Comparison of ENCODE assay signal across 11 cellular contexts in the genomic region with DNA sequence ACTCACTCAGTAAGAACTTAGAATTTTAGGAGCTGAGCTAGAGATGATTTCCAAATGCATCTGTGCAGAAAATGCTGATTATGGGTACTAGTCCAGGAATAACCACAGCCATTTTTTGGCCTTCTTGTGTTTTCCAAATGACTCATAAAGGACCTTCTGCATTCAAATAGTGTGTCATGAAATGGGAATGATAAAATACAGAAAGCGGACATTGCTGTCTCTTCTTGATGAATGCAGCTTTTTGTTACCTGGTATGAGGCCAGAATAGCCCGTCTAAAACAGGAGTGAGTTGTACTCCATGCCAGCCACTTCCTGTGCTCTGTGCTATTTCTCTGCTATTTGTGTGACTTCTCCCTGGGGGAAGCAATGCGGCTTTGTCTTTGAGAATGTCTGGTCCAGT. TPM values are rescaled to one million over a fixed set of nuclear protein-coding genes. Genes with fewer than 3 reads are reported as not detected.
A peak's percentile ranks its signal among the peaks of the same experiment; 100 is the strongest.
DNase-seq lines count a peak whose midpoint lies in the region; TF ChIP-seq lines count a peak whose summit lies in the region.
"Had no signal": no experiment of that assay in that cellular context is flagged by ENCODE, and none has a peak within 500 bp of the region (broad histone marks: within the 10 kb centered on the region; RNA-seq: fewer than 3 reads in every experiment).

No MANE protein-coding gene starts in this region.

- DNase-seq in EL (peak; percentile 91), PC-9 (peak; percentile 26 to 71), dermis microvascular lymphatic vessel endothelial cell (ENCODE audit: low read depth in 2 of 2) (peak; percentile 25 to 78), pons (ENCODE audit: low spot score) (peak; percentile 5), KG1 (lab: John Stamatoyannopoulos, UW) (no peak), NOMO-1 (lab: John Stamatoyannopoulos, UW; ENCODE audit: unreplicated experiment in 2 of 2) (no peak), left ventricle myocardium inferior (no peak), DMS 273 (lab: John Stamatoyannopoulos, UW; ENCODE audit: unreplicated experiment) (no peak)
- DNase-seq: NCI-H187 had no signal

- no peak overlapping the region for H3K4me2 ChIP-seq in PC-9

- no peaks in the 10 kb centered on the region for H4K20me1 ChIP-seq in PC-9 (ENCODE audit: insufficient read depth)

- H3K36me3 ChIP-seq in PC-9 (ENCODE audit: low read depth) (no peaks in the 10 kb centered on the region), left ventricle myocardium inferior (no peaks in the 10 kb centered on the region)

- CTCF ChIA-PET in PC-9 (lab: Charles Lee), result no interaction called here

- H3K27ac ChIP-seq in PC-9 (no peak overlapping the region), left ventricle myocardium inferior (replicated peaks) (no peak overlapping the region)
- H3K27ac ChIP-seq: VCaP had no signal

- no peaks in the 10 kb centered on the region for H3K79me2 ChIP-seq in PC-9 (ENCODE audit: low read depth)

- intact Hi-C loops in PC-9 (cut with micrococcal nuclease; ENCODE audit: unreplicated experiment), result loop anchor here (2.0 to 10.0 kb wide), 3 partner anchors 21 to 289 kb away; partner anchors contain the start of genes FRMD5 and GOLM2
- intact Hi-C loops in left ventricle myocardium inferior (cut with micrococcal nuclease), result no loop called here

- H3K9me2 ChIP-seq in PC-9 (ENCODE audit: insufficient read depth), result no peaks in the 10 kb centered on the region

- BruUV-seq in PC-9 (replicated peaks; lab: Mats Ljungman, UMichigan), result no TSS peak

- H3K4me3 ChIP-seq in PC-9, result no peak overlapping the region
- H3K4me3 ChIP-seq in left ventricle myocardium inferior, result no peak overlapping the region

- 0 out of 2 replicates have a peak, but pooled peaks cover 4% of the 10 kb centered on the region for H3K4me1 ChIP-seq in PC-9 (replicated peaks; ENCODE audit: insufficient read depth)
- no peaks in the 10 kb centered on the region for H3K4me1 ChIP-seq in left ventricle myocardium inferior

- no peak for TF ChIP-seq CTCF in PC-9 (conservative IDR thresholded peaks at IDR 0.05)
- TF ChIP-seq CTCF in left ventricle myocardium inferior (IDR thresholded peaks at IDR 0.05; ENCODE audit: borderline replicate concordance), result no peak

- peaks cover 5% of the 10 kb centered on the region for H3F3A ChIP-seq in PC-9 (ENCODE audit: insufficient read depth, low read depth)

- H2AFZ ChIP-seq in PC-9, result no peak overlapping the region

- H3K9me3 ChIP-seq in PC-9 (ENCODE audit: insufficient read depth, low read depth) (no peaks in the 10 kb centered on the region), left ventricle myocardium inferior (replicated peaks) (no peaks in the 10 kb centered on the region)

- POLR2A ChIA-PET in PC-9 (lab: Charles Lee; ENCODE audit: unreplicated experiment), result no interaction called here

- H3K27me3 ChIP-seq in PC-9 (ENCODE audit: insufficient read depth, low read depth) (no peaks in the 10 kb centered on the region), left ventricle myocardium inferior (ENCODE audit: low read depth) (peaks cover 22% of the 10 kb centered on the region)

RNA-seq across cellular contexts. Expression of gene FRMD5, which starts 20.5 kb away (rescaled TPM):
- total RNA-seq in PC-9 (2021), result 5.5 and 6.5 TPM in 2 replicates
- 0.89 and 1.5 TPM in 2 replicates for total RNA-seq in dermis microvascular lymphatic vessel endothelial cell
- 62.4 TPM for total RNA-seq in left ventricle myocardium inferior
- total RNA-seq: natural killer cell treated with Interleukin-12 subunit alpha and Interleukin-12 subunit beta and Interleukin-15 and Interleukin-18, amount 100 ng/mL, for 72 hours had no signal

Comparison
In these comparisons a context has a peak if more than half of its experiments do, and no peak if none do; other contexts are left out.
1. DNase-seq: peak in EL (single experiment), PC-9 (2 of 2), dermis microvascular lymphatic vessel endothelial cell (2 of 2) and pons (single experiment); none in KG1 (single experiment), NOMO-1 (0 of 2), left ventricle myocardium inferior (single experiment) and DMS 273 (single experiment).